Comparison of ENCODE assay signal across 12 cellular contexts in the genomic region with DNA sequence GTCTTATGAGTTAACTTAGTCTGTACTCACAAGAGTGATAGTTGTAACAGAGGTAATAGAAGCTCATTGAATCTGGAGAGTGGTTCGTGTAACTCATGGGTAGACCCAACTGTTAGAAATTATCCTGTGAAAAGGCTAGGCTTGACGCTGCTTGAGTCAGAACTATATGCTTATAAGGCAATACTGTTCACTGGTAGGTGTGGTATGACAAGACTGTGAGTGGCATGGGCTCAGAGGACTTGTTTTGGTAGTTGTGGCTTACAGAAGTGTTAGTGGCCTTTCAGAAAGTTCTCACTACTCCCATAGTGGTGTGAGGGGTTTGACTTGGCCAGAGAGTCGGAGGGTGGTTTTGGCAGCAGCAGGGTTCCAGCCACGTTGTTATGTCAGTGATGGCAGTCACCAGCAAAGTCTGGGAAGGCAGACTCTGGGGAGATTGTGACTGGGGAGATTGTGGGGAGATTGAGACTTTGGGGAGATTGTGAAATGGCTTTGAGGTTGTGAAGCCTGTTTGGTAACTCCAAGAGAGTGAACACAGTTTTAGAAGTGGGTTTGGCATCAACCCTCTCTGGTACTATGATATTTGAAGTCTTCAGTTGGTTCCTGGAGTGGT. TPM values are rescaled to one million over a fixed set of nuclear protein-coding genes. Genes with fewer than 3 reads are reported as not detected.
DNase-seq lines count a peak whose midpoint lies in the region; ATAC-seq and TF ChIP-seq lines count a peak whose summit lies in the region.
"Not testable (repeated sequence)": the region's sequence is repeated elsewhere in the genome, so short reads cannot be mapped to it uniquely, and the experiment has no call there.
"Had no signal": no experiment of that assay in that cellular context is flagged by ENCODE, and none has a peak within 500 bp of the region (broad histone marks: within the 10 kb centered on the region; RNA-seq: fewer than 3 reads in every experiment).

No MANE protein-coding gene starts in this region.

- H3K27ac Mint-ChIP-seq in activated CD8-positive, alpha-beta T cell treated with anti-CD3 and anti-CD28 coated beads for 36 hours: peak overlapping the region; percentile 73
- peak overlapping the region; percentile 58 for H3K27ac Mint-ChIP-seq in activated T-helper 1 cell treated with anti-CD3 and anti-CD28 coated beads, Interleukin-12 subunit alpha, Interleukin-12 subunit beta, Interleukin-2, Interleukin-4 antibody, amounts not matched to agents 30 ng/mL and 10 ng/mL and 1 ng/mL, durations not matched to agents 14 hours and 24 hours and 36 hours
- H3K27ac Mint-ChIP-seq in activated naive CD8-positive, alpha-beta T cell: peak overlapping the region; percentile 46
- H3K27ac Mint-ChIP-seq in central memory CD8-positive, alpha-beta T cell (ENCODE audit: low read depth): peak overlapping the region; percentile 90
- H3K27ac Mint-ChIP-seq in immature natural killer cell: peak overlapping the region; percentile 73 to 95 (median 92)
- peak overlapping the region; percentile 76 for H3K27ac Mint-ChIP-seq in stimulated activated effector memory CD8-positive, alpha-beta T cell treated with anti-CD3 and anti-CD28 coated beads, Interleukin-12 subunit alpha, Interleukin-12 subunit beta, amount 100 ng/mL, for 72 hours

- H3K9me3 Mint-ChIP-seq in activated CD8-positive, alpha-beta T cell treated with anti-CD3 and anti-CD28 coated beads for 36 hours; activated T-helper 1 cell treated with anti-CD3 and anti-CD28 coated beads, Interleukin-12 subunit alpha, Interleukin-12 subunit beta, Interleukin-2, Interleukin-4 antibody, amounts not matched to agents 30 ng/mL and 10 ng/mL and 1 ng/mL, durations not matched to agents 14 hours and 24 hours and 36 hours; activated naive CD8-positive, alpha-beta T cell (ENCODE audit: low read depth); central memory CD8-positive, alpha-beta T cell; immature natural killer cell; stimulated activated effector memory CD8-positive, alpha-beta T cell treated with anti-CD3 and anti-CD28 coated beads, Interleukin-12 subunit alpha, Interleukin-12 subunit beta, amount 100 ng/mL, for 72 hours: not testable (repeated sequence)

- intact Hi-C loops in activated CD8-positive, alpha-beta T cell treated with anti-CD3 and anti-CD28 coated beads for 36 hours (cut with micrococcal nuclease); activated T-helper 1 cell treated with anti-CD3 and anti-CD28 coated beads, Interleukin-12 subunit alpha, Interleukin-12 subunit beta, Interleukin-2, Interleukin-4 antibody, amounts not matched to agents 30 ng/mL and 10 ng/mL and 1 ng/mL, durations not matched to agents 14 hours and 24 hours and 36 hours (cut with micrococcal nuclease): not testable (repeated sequence)

- CTCF ChIA-PET in activated CD8-positive, alpha-beta T cell treated with anti-CD3 and anti-CD28 coated beads for 36 hours (lab: Charles Lee): not testable (repeated sequence)

- POLR2A ChIA-PET in activated CD8-positive, alpha-beta T cell treated with anti-CD3 and anti-CD28 coated beads for 36 hours (lab: Charles Lee): not testable (repeated sequence)

- not testable (repeated sequence) for H3K4me3 Mint-ChIP-seq in activated CD8-positive, alpha-beta T cell treated with anti-CD3 and anti-CD28 coated beads for 36 hours; activated T-helper 1 cell treated with anti-CD3 and anti-CD28 coated beads, Interleukin-12 subunit alpha, Interleukin-12 subunit beta, Interleukin-2, Interleukin-4 antibody, amounts not matched to agents 30 ng/mL and 10 ng/mL and 1 ng/mL, durations not matched to agents 14 hours and 24 hours and 36 hours; activated naive CD8-positive, alpha-beta T cell
- H3K4me3 Mint-ChIP-seq in central memory CD8-positive, alpha-beta T cell: peak overlapping the region; percentile 23
- peak overlapping the region; percentile 43 to 85 (median 61) for H3K4me3 Mint-ChIP-seq in immature natural killer cell
- peak overlapping the region; percentile 39 for H3K4me3 Mint-ChIP-seq in stimulated activated effector memory CD8-positive, alpha-beta T cell treated with anti-CD3 and anti-CD28 coated beads, Interleukin-12 subunit alpha, Interleukin-12 subunit beta, amount 100 ng/mL, for 72 hours

- not testable (repeated sequence) for TF ChIP-seq CTCF in activated CD8-positive, alpha-beta T cell treated with anti-CD3 and anti-CD28 coated beads for 36 hours (IDR thresholded peaks at IDR 0.05)

- H3K27me3 Mint-ChIP-seq in activated CD8-positive, alpha-beta T cell treated with anti-CD3 and anti-CD28 coated beads for 36 hours; activated T-helper 1 cell treated with anti-CD3 and anti-CD28 coated beads, Interleukin-12 subunit alpha, Interleukin-12 subunit beta, Interleukin-2, Interleukin-4 antibody, amounts not matched to agents 30 ng/mL and 10 ng/mL and 1 ng/mL, durations not matched to agents 14 hours and 24 hours and 36 hours (ENCODE audit: insufficient read depth); activated naive CD8-positive, alpha-beta T cell; central memory CD8-positive, alpha-beta T cell; immature natural killer cell (ENCODE audit: low read depth in 3 of 3): not testable (repeated sequence)

- peak; percentile 76 for ATAC-seq in activated CD8-positive, alpha-beta T cell treated with anti-CD3 and anti-CD28 coated beads for 36 hours
- peak; percentile 83 for ATAC-seq in central memory CD8-positive, alpha-beta T cell (replicated peaks; ENCODE audit: extremely low read depth, poor library complexity, severe bottlenecking)
- peak; percentile 99 for ATAC-seq in stimulated activated effector memory CD8-positive, alpha-beta T cell treated with anti-CD3 and anti-CD28 coated beads, Interleukin-12 subunit alpha, Interleukin-12 subunit beta, amount 100 ng/mL, for 72 hours

- DNase-seq in MV-4-11 (lab: John Stamatoyannopoulos, UW) (peak; percentile 47), immature natural killer cell (peak; percentile 35 to 51 (median 47))
- DNase-seq in activated CD8-positive, alpha-beta T cell treated with anti-CD3 and anti-CD28 coated beads for 36 hours; activated T-helper 1 cell treated with anti-CD3 and anti-CD28 coated beads, Interleukin-12 subunit alpha, Interleukin-12 subunit beta, Interleukin-2, Interleukin-4 antibody, amounts not matched to agents 30 ng/mL and 10 ng/mL and 1 ng/mL, durations not matched to agents 14 hours and 24 hours and 36 hours (ENCODE audit: low spot score); central memory CD8-positive, alpha-beta T cell (ENCODE audit: low spot score in 2 of 2); stimulated activated effector memory CD8-positive, alpha-beta T cell treated with anti-CD3 and anti-CD28 coated beads, Interleukin-12 subunit alpha, Interleukin-12 subunit beta, amount 100 ng/mL, for 72 hours (ENCODE audit: low spot score in 2 of 2): not testable (repeated sequence)

- H3K36me3 Mint-ChIP-seq in activated CD8-positive, alpha-beta T cell treated with anti-CD3 and anti-CD28 coated beads for 36 hours (ENCODE audit: low read depth): peaks cover 22% of the 10 kb centered on the region
- H3K36me3 Mint-ChIP-seq in activated T-helper 1 cell treated with anti-CD3 and anti-CD28 coated beads, Interleukin-12 subunit alpha, Interleukin-12 subunit beta, Interleukin-2, Interleukin-4 antibody, amounts not matched to agents 30 ng/mL and 10 ng/mL and 1 ng/mL, durations not matched to agents 14 hours and 24 hours and 36 hours (ENCODE audit: low read depth): peaks cover 19% of the 10 kb centered on the region
- not testable (repeated sequence) for H3K36me3 Mint-ChIP-seq in activated naive CD8-positive, alpha-beta T cell; immature natural killer cell
- peaks cover 17% of the 10 kb centered on the region for H3K36me3 Mint-ChIP-seq in central memory CD8-positive, alpha-beta T cell (ENCODE audit: insufficient read depth)
- H3K36me3 Mint-ChIP-seq in stimulated activated effector memory CD8-positive, alpha-beta T cell treated with anti-CD3 and anti-CD28 coated beads, Interleukin-12 subunit alpha, Interleukin-12 subunit beta, amount 100 ng/mL, for 72 hours: peaks cover 28% of the 10 kb centered on the region

- H3K4me1 Mint-ChIP-seq in activated CD8-positive, alpha-beta T cell treated with anti-CD3 and anti-CD28 coated beads for 36 hours (ENCODE audit: low read depth): peaks cover 33% of the 10 kb centered on the region
- not testable (repeated sequence) for H3K4me1 Mint-ChIP-seq in activated T-helper 1 cell treated with anti-CD3 and anti-CD28 coated beads, Interleukin-12 subunit alpha, Interleukin-12 subunit beta, Interleukin-2, Interleukin-4 antibody, amounts not matched to agents 30 ng/mL and 10 ng/mL and 1 ng/mL, durations not matched to agents 14 hours and 24 hours and 36 hours (ENCODE audit: low read depth)
- H3K4me1 Mint-ChIP-seq in activated naive CD8-positive, alpha-beta T cell (ENCODE audit: low read depth): peaks cover 38% of the 10 kb centered on the region
- H3K4me1 Mint-ChIP-seq in central memory CD8-positive, alpha-beta T cell: peaks cover 34% of the 10 kb centered on the region
- H3K4me1 Mint-ChIP-seq in immature natural killer cell: peaks cover 41 to 47% of the 10 kb centered on the region in 2 donors
- peaks cover 25% of the 10 kb centered on the region for H3K4me1 Mint-ChIP-seq in stimulated activated effector memory CD8-positive, alpha-beta T cell treated with anti-CD3 and anti-CD28 coated beads, Interleukin-12 subunit alpha, Interleukin-12 subunit beta, amount 100 ng/mL, for 72 hours

RNA-seq across cellular contexts. Expression of a gene that starts 21.9 kb away (rescaled TPM):
- total RNA-seq in activated CD8-positive, alpha-beta T cell treated with anti-CD3 and anti-CD28 coated beads for 36 hours: 10 to 100 TPM; 56.5 to 57.3 TPM
- 42.0 and 44.5 TPM in 2 replicates for total RNA-seq in activated T-helper 1 cell treated with anti-CD3 and anti-CD28 coated beads, Interleukin-12 subunit alpha, Interleukin-12 subunit beta, Interleukin-2, Interleukin-4 antibody, amounts not matched to agents 30 ng/mL and 10 ng/mL and 1 ng/mL, durations not matched to agents 14 hours and 24 hours and 36 hours
- polyA plus RNA-seq in immature natural killer cell: 10 to 100 TPM; 14.8 to 27.2 (median 21.3) TPM

RNA-seq across cellular contexts. Expression of a gene that starts 48.7 kb away (rescaled TPM):
- 100 to 1,000 TPM; 419 to 432 TPM for total RNA-seq in activated CD8-positive, alpha-beta T cell treated with anti-CD3 and anti-CD28 coated beads for 36 hours
- total RNA-seq in activated T-helper 1 cell treated with anti-CD3 and anti-CD28 coated beads, Interleukin-12 subunit alpha, Interleukin-12 subunit beta, Interleukin-2, Interleukin-4 antibody, amounts not matched to agents 30 ng/mL and 10 ng/mL and 1 ng/mL, durations not matched to agents 14 hours and 24 hours and 36 hours: 2.2 and 2.4 TPM in 2 replicates
- polyA plus RNA-seq in immature natural killer cell: 100 to 1,000 TPM in 1 of 3 donors, 10 to 100 TPM in 2; 76.9 to 131 (median 93.4) TPM
- total RNA-seq: A172, Daoy, H4, HFFc6, HT1080 had no signal

Comparison
In these comparisons a context has a peak if more than half of its experiments do, and no peak if none do; other contexts are left out.
1. RNA of a gene that starts 48.7 kb away (total RNA-seq): 419 to 432 TPM in activated CD8-positive, alpha-beta T cell treated with anti-CD3 and anti-CD28 coated beads for 36 hours; 2.2 to 2.4 TPM in activated T-helper 1 cell treated with anti-CD3 and anti-CD28 coated beads, Interleukin-12 subunit alpha, Interleukin-12 subunit beta, Interleukin-2, Interleukin-4 antibody, amounts not matched to agents 30 ng/mL and 10 ng/mL and 1 ng/mL, durations not matched to agents 14 hours and 24 hours and 36 hours; every median in the first group is over 100 times any median in the second.
2. Peak in every context shown above with its lines, with median percentiles within 50 percentile points of each other: ATAC-seq and H3K27ac Mint-ChIP-seq.